Comparison of ENCODE assay signal across 11 cellular contexts in genomic region chr10:61304751-61305150, GRCh38.
A peak's percentile ranks its signal among the peaks of the same experiment; 100 is the strongest.
DNase-seq lines count a peak whose midpoint lies in the region; ATAC-seq and TF ChIP-seq lines count a peak whose summit lies in the region.
"Had no signal": no experiment of that assay in that cellular context is flagged by ENCODE, and none has a peak within 500 bp of the region (broad histone marks: within the 10 kb centered on the region; RNA-seq: fewer than 3 reads in every experiment).

No MANE protein-coding gene starts in this region.

- H3K4me1 Mint-ChIP-seq in H9, result peaks cover 4% of the 10 kb centered on the region in 2 experiments; a peak in 3 of 4 replicates

- H2AK5ac ChIP-seq in mesenchymal stem cell (ENCODE audit: low read length, severe bottlenecking) (no peak overlapping the region), H9 (ENCODE audit: insufficient read length, low read length) (no peak overlapping the region)

- no CpG with 5 or more reads among the region's 3 CpGs for WGBS in mesenchymal stem cell
- no CpG with 5 or more reads among the region's 3 CpGs for WGBS in H9 (ENCODE audit: extremely low coverage, insufficient read length, low lambda C conversion rate)

- H3T11ph ChIP-seq in H9 (ENCODE audit: low read length), result no peak overlapping the region

- H3K9me3 ChIP-seq in mesenchymal stem cell (ENCODE audit: control insufficient read depth, low read length) (no peaks in the 10 kb centered on the region), H9 (ENCODE audit: control insufficient read depth, low read depth, low read length) (no peaks in the 10 kb centered on the region), Peyer's patch (no peaks in the 10 kb centered on the region)

- H4K91ac ChIP-seq in mesenchymal stem cell (ENCODE audit: low read length), result no peak overlapping the region
- no peak overlapping the region for H4K91ac ChIP-seq in H9 (ENCODE audit: insufficient read length, low read depth, low read length)

- no peaks in the 10 kb centered on the region for H3K9me3 Mint-ChIP-seq in H9

- H3K18ac ChIP-seq in mesenchymal stem cell (ENCODE audit: low read depth in 1 of 2, low read length in 2 of 2) (no peak overlapping the region), H9 (ENCODE audit: insufficient read length, low read depth, low read length) (no peak overlapping the region)

- H3K27ac ChIP-seq in mesenchymal stem cell (ENCODE audit: low read length, poor library complexity, severe bottlenecking) (no peak overlapping the region), H9 (ENCODE audit: insufficient read length, low read depth, low read length) (no peak overlapping the region), Peyer's patch (no peak overlapping the region)

- H3K4me3 ChIP-seq in choroid plexus epithelial cell (ENCODE audit: low read depth, low read length), result no peak overlapping the region
- no peak overlapping the region for H3K4me3 ChIP-seq in mesenchymal stem cell (ENCODE audit: insufficient read depth in 1 of 2, low read depth in 1 of 2, low read length in 2 of 2)
- no peak overlapping the region for H3K4me3 ChIP-seq in Peyer's patch

- H2BK15ac ChIP-seq in mesenchymal stem cell (ENCODE audit: low read depth, poor library complexity, severe bottlenecking), result no peak overlapping the region
- H2BK15ac ChIP-seq in H9 (ENCODE audit: low read depth, low read length), result no peak overlapping the region

- peak overlapping the region; percentile 79 for H3K9ac ChIP-seq in mesenchymal stem cell (ENCODE audit: low read length)
- H3K9ac ChIP-seq in H9 (ENCODE audit: extremely low read depth, insufficient read length, low read length), result no peak overlapping the region

- H2BK5ac ChIP-seq in mesenchymal stem cell (ENCODE audit: low read depth, low read length, poor library complexity, severe bottlenecking) (no peak overlapping the region), H9 (ENCODE audit: insufficient read length, low read length) (no peak overlapping the region)

- H3K23me2 ChIP-seq in H9 (ENCODE audit: insufficient read length, low read depth, low read length, poor library complexity, severe bottlenecking), result no peaks in the 10 kb centered on the region

- TF ChIP-seq CTCF in choroid plexus epithelial cell (conservative IDR thresholded peaks at IDR 0.05; ENCODE audit: low read depth, low read length), result no peak
- TF ChIP-seq CTCF in GM13976 (IDR thresholded peaks at IDR 0.05; ENCODE audit: borderline replicate concordance, control extremely low read depth, extremely low read depth, insufficient read depth, missing control alignments), result no peak
- no peak for TF ChIP-seq CTCF in H9 (conservative IDR thresholded peaks at IDR 0.05)
- no peak for TF ChIP-seq CTCF in Peyer's patch (IDR thresholded peaks at IDR 0.05)

- no peaks in the 10 kb centered on the region for H3K79me2 ChIP-seq in H9 (ENCODE audit: insufficient read depth, low read length)

- H2BK120ac ChIP-seq in mesenchymal stem cell (ENCODE audit: low read depth, low read length), result no peak overlapping the region
- H2BK120ac ChIP-seq in H9 (ENCODE audit: low read depth, low read length, poor library complexity, severe bottlenecking), result no peak overlapping the region

- H3K14ac ChIP-seq in mesenchymal stem cell (ENCODE audit: low read length in 2 of 2) (no peak overlapping the region), H9 (ENCODE audit: insufficient read depth, low read length) (no peak overlapping the region)

- in situ Hi-C loops in GM13976 (cut with MboI; ENCODE audit: low sequenced_read_pairs, unreplicated experiment), result no loop called here

- no peak overlapping the region for H3K4ac ChIP-seq in mesenchymal stem cell (ENCODE audit: low read depth in 1 of 2, low read length in 2 of 2)
- no peak overlapping the region for H3K4ac ChIP-seq in H9 (ENCODE audit: low read depth, low read length)

- TF ChIP-seq POLR2A in Peyer's patch (IDR thresholded peaks at IDR 0.05), result no peak

- H3K4me2 ChIP-seq in mesenchymal stem cell (ENCODE audit: low read length, poor library complexity, severe bottlenecking) (no peak overlapping the region), H9 (ENCODE audit: insufficient read depth, insufficient read length, low read length) (no peak overlapping the region)

- H3K27me3 Mint-ChIP-seq in H9 (ENCODE audit: low read depth), result no peaks in the 10 kb centered on the region

- no peak overlapping the region for H3K23ac ChIP-seq in mesenchymal stem cell (ENCODE audit: low read length in 2 of 2)
- no peak overlapping the region for H3K23ac ChIP-seq in H9 (ENCODE audit: insufficient read length, low read depth, low read length)

- H3K4me1 ChIP-seq in mesenchymal stem cell (ENCODE audit: control insufficient read depth, insufficient read depth, low read depth, low read length), result no peaks in the 10 kb centered on the region
- no peaks in the 10 kb centered on the region for H3K4me1 ChIP-seq in H9 (ENCODE audit: insufficient read depth, low read length)
- H3K4me1 ChIP-seq in Peyer's patch, result no peaks in the 10 kb centered on the region

- H3K79me1 ChIP-seq in mesenchymal stem cell (replicated peaks; ENCODE audit: low read length, poor library complexity, severe bottlenecking), result no peaks in the 10 kb centered on the region
- H3K79me1 ChIP-seq in H9 (ENCODE audit: insufficient read depth, low read depth, low read length, poor library complexity, severe bottlenecking), result no peaks in the 10 kb centered on the region

- H3K4me3 Mint-ChIP-seq in H9, result no peak overlapping the region

- no peaks in the 10 kb centered on the region for H3K27me3 ChIP-seq in mesenchymal stem cell (ENCODE audit: control insufficient read depth in 1 of 2, insufficient read depth in 1 of 2, low read length in 2 of 2)
- no peaks in the 10 kb centered on the region for H3K27me3 ChIP-seq in H9 (ENCODE audit: insufficient read depth, low read length)
- H3K27me3 ChIP-seq in Peyer's patch, result no peaks in the 10 kb centered on the region

- H2AFZ ChIP-seq in mesenchymal stem cell (ENCODE audit: low read depth, low read length), result no peak overlapping the region
- no peak overlapping the region for H2AFZ ChIP-seq in H9 (ENCODE audit: low read length)

- no peak overlapping the region for H2BK12ac ChIP-seq in mesenchymal stem cell (ENCODE audit: low read length in 2 of 2)
- no peak overlapping the region for H2BK12ac ChIP-seq in H9 (ENCODE audit: insufficient read length, low read depth, low read length)

- H3K36me3 ChIP-seq in mesenchymal stem cell (ENCODE audit: control insufficient read depth in 1 of 2, insufficient read depth in 2 of 2, low read depth in 1 of 2, low read length in 2 of 2), result no peaks in the 10 kb centered on the region
- H3K36me3 ChIP-seq in Peyer's patch, result no peaks in the 10 kb centered on the region

- no peaks in the 10 kb centered on the region for H4K20me1 ChIP-seq in H9 (ENCODE audit: control insufficient read depth, insufficient read depth, insufficient read length)

- no peak for ATAC-seq in HG03565 (IDR thresholded peaks at IDR 0.05; ENCODE audit: unreplicated experiment)

- H4K5ac ChIP-seq in H9 (ENCODE audit: insufficient read length, low read depth, low read length), result no peak overlapping the region

- DNase-seq in LHCN-M2 (ENCODE audit: low read depth), result peak; percentile 25
- DNase-seq in choroid plexus epithelial cell (ENCODE audit: low read depth), result peak; percentile 28
- DNase-seq in mesenchymal stem cell, result no peak
- DNase-seq in GM13976 (ENCODE audit: low spot score), result no peak
- no peak for DNase-seq in H9
- no peak for DNase-seq in Peyer's patch
- DNase-seq: COR-L47, NCI-H187 treated with DMSO at 0.1 percent for 48 hours, NCI-H526 treated with DMSO at 0.1 percent for 48 hours, SHP77 treated with DMSO at 0.1 percent for 48 hours had no signal

- H4K8ac ChIP-seq in mesenchymal stem cell (ENCODE audit: low read length) (no peak overlapping the region), H9 (replicated peaks; ENCODE audit: insufficient read length, low read depth, low read length) (no peak overlapping the region)

- no peak overlapping the region for H3K27ac Mint-ChIP-seq in H9

- H3K36me3 Mint-ChIP-seq in H9 (ENCODE audit: insufficient read depth in 1 of 3, low read depth in 3 of 3), result no peaks in the 10 kb centered on the region

- H2BK20ac ChIP-seq in H9 (ENCODE audit: low read depth, low read length, poor library complexity, severe bottlenecking), result no peak overlapping the region

- no peak overlapping the region for H3K56ac ChIP-seq in H9 (ENCODE audit: insufficient read length, low read depth, low read length)

Comparison
In these comparisons a context has a peak if more than half of its experiments do, and no peak if none do; other contexts are left out.
1. DNase-seq: peak in LHCN-M2 (single experiment) and choroid plexus epithelial cell (single experiment); none in mesenchymal stem cell (single experiment), GM13976 (single experiment), H9 (single experiment) and Peyer's patch (0 of 3).